In genomic region chr2:46142546-46143329, GRCh38 we compare ENCODE assay signal across 17 cellular contexts.
DNase-seq lines count a peak whose midpoint lies in the region; TF ChIP-seq lines count a peak whose summit lies in the region.
"Had no signal": no experiment of that assay in that cellular context is flagged by ENCODE, and none has a peak within 500 bp of the region (broad histone marks: within the 10 kb centered on the region; RNA-seq: fewer than 3 reads in every experiment).

No MANE protein-coding gene starts in this region.

- no peak overlapping the region for H4K8ac ChIP-seq in neuronal stem cell (ENCODE audit: low read depth, low read length)

- H3K27ac ChIP-seq in BLaER1 treated with 17β-estradiol and CSF1 and Interleukin-3, amounts not matched to agents 10 nM and 100 nM: peak overlapping the region in 2 of 11 experiments; percentile 12 to 29; a peak in 1 of 22 replicates
- H3K27ac ChIP-seq in Karpas-422 (ENCODE audit: low read length) (peak overlapping the region; percentile 33), colonic mucosa (peak overlapping the region; percentile 65), neural progenitor cell (no peak overlapping the region), neuronal stem cell (replicated peaks; ENCODE audit: low read length) (no peak overlapping the region)
- H3K27ac ChIP-seq: ovary had no signal

- no peaks in the 10 kb centered on the region for H3K9me2 ChIP-seq in Karpas-422 (replicated peaks; ENCODE audit: insufficient read depth, low read length)

- H4K20me1 ChIP-seq in BLaER1 treated with 17β-estradiol and CSF1 and Interleukin-3, amounts not matched to agents 10 nM and 100 nM: peaks cover 0 to 23% (median 0%) of the 10 kb centered on the region in 11 experiments; a peak in 2 of 22 replicates
- no peaks in the 10 kb centered on the region for H4K20me1 ChIP-seq in Karpas-422 (ENCODE audit: insufficient read depth, low read depth, low read length)
- H4K20me1 ChIP-seq in neural progenitor cell (ENCODE audit: low read depth): no peaks in the 10 kb centered on the region

- WGBS in neuronal stem cell (ENCODE audit: extremely low coverage in 2 of 2, insufficient read length in 2 of 2, insufficient replicate concordance in 1 of 2), 2 donors: no CpG with 5 or more reads among the region's 5 CpGs

- peaks cover 2% of the 10 kb centered on the region for H3K79me1 ChIP-seq in neuronal stem cell (ENCODE audit: low read depth, low read length)

- intact Hi-C loops in colonic mucosa (cut with DNase I): no loop called here

- H2AK5ac ChIP-seq in neuronal stem cell (ENCODE audit: low read depth, low read length): no peak overlapping the region

- no peak overlapping the region for H3K4me3 Mint-ChIP-seq in neural progenitor cell
- H3K4me3 Mint-ChIP-seq: activated T-cell treated with anti-CD3 and anti-CD28 coated beads, Interleukin-2, amount 50 U/mL, for 4 hours had no signal

- no peak for TF ChIP-seq CTCF in colonic mucosa (IDR thresholded peaks at IDR 0.05)
- no peak for TF ChIP-seq CTCF in neural progenitor cell (IDR thresholded peaks at IDR 0.05)

- no peaks in the 10 kb centered on the region for H3K9me3 Mint-ChIP-seq in neural progenitor cell
- H3K9me3 Mint-ChIP-seq: activated T-cell treated with anti-CD3 and anti-CD28 coated beads, Interleukin-2, amount 50 U/mL, for 4 hours had no signal

- H3K27me3 ChIP-seq in BLaER1 treated with 17β-estradiol and CSF1 and Interleukin-3, amounts not matched to agents 10 nM and 100 nM: no peaks in the 10 kb centered on the region
- H3K27me3 ChIP-seq in Karpas-422 (ENCODE audit: low read length) (no peaks in the 10 kb centered on the region), colonic mucosa (no peaks in the 10 kb centered on the region), neural progenitor cell (no peaks in the 10 kb centered on the region), neuronal stem cell (ENCODE audit: control insufficient read depth in 3 of 3, insufficient read depth in 3 of 3, low read depth in 1 of 3, low read length in 3 of 3) (no peaks in the 10 kb centered on the region)
- H3K27me3 ChIP-seq: BE2C, ovary had no signal

- peaks cover 5% of the 10 kb centered on the region for H3K4me1 Mint-ChIP-seq in neural progenitor cell

- H2BK120ac ChIP-seq in neuronal stem cell (ENCODE audit: low read depth, low read length): no peak overlapping the region

- H3K14ac ChIP-seq in neuronal stem cell (ENCODE audit: low read length): no peak overlapping the region

- no peak overlapping the region for H3K9ac ChIP-seq in BLaER1 treated with 17β-estradiol and CSF1 and Interleukin-3, amounts not matched to agents 10 nM and 100 nM
- H3K9ac ChIP-seq in Karpas-422 (ENCODE audit: low read length) (no peak overlapping the region), colonic mucosa (ENCODE audit: low read depth in 2 of 2, low read length in 2 of 2) (no peak overlapping the region), neural progenitor cell (no peak overlapping the region), neuronal stem cell (ENCODE audit: low read depth, low read length, poor library complexity) (no peak overlapping the region)

- H3K18ac ChIP-seq in neuronal stem cell (ENCODE audit: low read length): no peak overlapping the region

- H3F3A ChIP-seq in neural progenitor cell (ENCODE audit: low read depth): no peaks in the 10 kb centered on the region

- H3K23ac ChIP-seq in neuronal stem cell (ENCODE audit: low read depth, low read length, poor library complexity): no peak overlapping the region

- no peak overlapping the region for H3K4ac ChIP-seq in neuronal stem cell (ENCODE audit: low read length)

- DNase-seq in Karpas-422 (no peak), colonic mucosa (peak; percentile 79), neural progenitor cell (ENCODE audit: low spot score) (no peak), neuronal stem cell (ENCODE audit: low spot score) (no peak), mesenteric fat pad (ENCODE audit: low spot score) (no peak)
- DNase-seq in stimulated activated CD4-positive, alpha-beta T cell treated with anti-CD3 and anti-CD28 coated beads, Interleukin-4, amount 100 ng/mL, for 4 hours: no peak
- no peak for DNase-seq in central memory CD4-positive, alpha-beta T cell
- DNase-seq: activated CD4-positive, alpha-beta T cell treated with anti-CD3 and anti-CD28 coated beads for 1 hour; activated T-cell treated with anti-CD3 and anti-CD28 coated beads, Interleukin-2, amount 50 U/mL, for 4 hours; BE2C; cortex of kidney; GOT3; mesendoderm; NCI-H1092 treated with DMSO at 0.1 percent for 48 hours; NCI-H2227 treated with DMSO at 0.1 percent for 48 hours; ovary had no signal

- no peak overlapping the region for H2BK15ac ChIP-seq in neuronal stem cell (ENCODE audit: low read length)

- no peak overlapping the region for H4K91ac ChIP-seq in neuronal stem cell (ENCODE audit: low read depth, low read length, poor library complexity)

- H3K9me3 ChIP-seq in BLaER1 treated with 17β-estradiol and CSF1 and Interleukin-3, amounts not matched to agents 10 nM and 100 nM (replicated peaks in 1 of 11): no peaks in the 10 kb centered on the region; a peak in 1 of 22 replicates
- H3K9me3 ChIP-seq in Karpas-422 (ENCODE audit: low read length) (no peaks in the 10 kb centered on the region), colonic mucosa (no peaks in the 10 kb centered on the region), neural progenitor cell (ENCODE audit: low read depth) (no peaks in the 10 kb centered on the region), neuronal stem cell (replicated peaks in 1 of 2; ENCODE audit: control insufficient read depth in 2 of 2, insufficient read depth in 1 of 2, low read depth in 1 of 2, low read length in 2 of 2) (no peaks in the 10 kb centered on the region)
- H3K9me3 ChIP-seq: BE2C, ovary had no signal

- no peak overlapping the region for H3K4me3 ChIP-seq in BLaER1 treated with 17β-estradiol and CSF1 and Interleukin-3, amounts not matched to agents 10 nM and 100 nM
- H3K4me3 ChIP-seq in Karpas-422 (ENCODE audit: low read length) (no peak overlapping the region), colonic mucosa (no peak overlapping the region), neural progenitor cell (no peak overlapping the region), neuronal stem cell (ENCODE audit: low read length in 2 of 2) (no peak overlapping the region)
- H3K4me3 ChIP-seq: ovary had no signal

- H2BK12ac ChIP-seq in neuronal stem cell (ENCODE audit: low read length): no peak overlapping the region

- peak overlapping the region; percentile 59 for H3K27ac Mint-ChIP-seq in neural progenitor cell

- H2AFZ ChIP-seq in Karpas-422 (ENCODE audit: low read length) (no peak overlapping the region), neural progenitor cell (replicated peaks) (no peak overlapping the region), neuronal stem cell (ENCODE audit: low read length) (no peak overlapping the region)

- H3K36me3 Mint-ChIP-seq in neural progenitor cell: peaks cover 2% of the 10 kb centered on the region

- peaks cover 19 to 39% (median 27%) of the 10 kb centered on the region in 10 experiments for H3K4me1 ChIP-seq in BLaER1 treated with 17β-estradiol and CSF1 and Interleukin-3, amounts not matched to agents 10 nM and 100 nM
- H3K4me1 ChIP-seq in Karpas-422 (ENCODE audit: low read length): peaks cover 50% of the 10 kb centered on the region
- H3K4me1 ChIP-seq in colonic mucosa: peaks cover 6% of the 10 kb centered on the region
- H3K4me1 ChIP-seq in neural progenitor cell: peaks cover 10% of the 10 kb centered on the region
- peaks cover 0 to 7% of the 10 kb centered on the region in 2 donors for H3K4me1 ChIP-seq in neuronal stem cell (ENCODE audit: control insufficient read depth in 2 of 2, insufficient read depth in 1 of 2, low read depth in 1 of 2, low read length in 2 of 2)
- H3K4me1 ChIP-seq: BE2C had no signal

- H3K27me3 Mint-ChIP-seq in neural progenitor cell (ENCODE audit: insufficient read depth, low read depth): peaks cover 3% of the 10 kb centered on the region

- H3K79me2 ChIP-seq in Karpas-422 (ENCODE audit: low read length) (no peaks in the 10 kb centered on the region), neural progenitor cell (ENCODE audit: low read depth) (no peaks in the 10 kb centered on the region)

- peaks cover 0 to 81% (median 62%) of the 10 kb centered on the region in 11 experiments; a peak in 19 of 22 replicates for H3K36me3 ChIP-seq in BLaER1 treated with 17β-estradiol and CSF1 and Interleukin-3, amounts not matched to agents 10 nM and 100 nM
- H3K36me3 ChIP-seq in Karpas-422 (ENCODE audit: insufficient read depth, low read length): peaks cover 7% of the 10 kb centered on the region; the same call in 1 of the 2 replicates
- H3K36me3 ChIP-seq in colonic mucosa: no peaks in the 10 kb centered on the region
- no peaks in the 10 kb centered on the region for H3K36me3 ChIP-seq in neural progenitor cell
- H3K36me3 ChIP-seq in neuronal stem cell (replicated peaks in 1 of 2; ENCODE audit: control insufficient read depth in 2 of 2, insufficient read depth in 2 of 2, low read length in 2 of 2): no peaks in the 10 kb centered on the region
- H3K36me3 ChIP-seq: ovary had no signal

- no peak overlapping the region for H2BK5ac ChIP-seq in neuronal stem cell (ENCODE audit: low read length)

- peak overlapping the region in 10 of 11 experiments; percentile 1 to 63 (median 31); a peak in 17 of 22 replicates for H3K4me2 ChIP-seq in BLaER1 treated with 17β-estradiol and CSF1 and Interleukin-3, amounts not matched to agents 10 nM and 100 nM
- H3K4me2 ChIP-seq in Karpas-422 (ENCODE audit: low read depth, low read length, poor library complexity, severe bottlenecking) (no peak overlapping the region), neural progenitor cell (no peak overlapping the region), neuronal stem cell (ENCODE audit: insufficient read depth, low read length, poor library complexity, severe bottlenecking) (no peak overlapping the region)

Comparison
In these comparisons a context has a peak if more than half of its experiments do, and no peak if none do; other contexts are left out.
1. H3K27ac ChIP-seq: peak in Karpas-422 (single experiment) and colonic mucosa (single experiment); none in neural progenitor cell (single experiment) and neuronal stem cell (single experiment).
2. H3K4me2 ChIP-seq: peak in BLaER1 treated with 17β-estradiol and CSF1 and Interleukin-3, amounts not matched to agents 10 nM and 100 nM (10 of 11); none in Karpas-422 (single experiment), neural progenitor cell (single experiment) and neuronal stem cell (single experiment).